Comparison of ENCODE assay signal across 7 cellular contexts in the genomic region with DNA sequence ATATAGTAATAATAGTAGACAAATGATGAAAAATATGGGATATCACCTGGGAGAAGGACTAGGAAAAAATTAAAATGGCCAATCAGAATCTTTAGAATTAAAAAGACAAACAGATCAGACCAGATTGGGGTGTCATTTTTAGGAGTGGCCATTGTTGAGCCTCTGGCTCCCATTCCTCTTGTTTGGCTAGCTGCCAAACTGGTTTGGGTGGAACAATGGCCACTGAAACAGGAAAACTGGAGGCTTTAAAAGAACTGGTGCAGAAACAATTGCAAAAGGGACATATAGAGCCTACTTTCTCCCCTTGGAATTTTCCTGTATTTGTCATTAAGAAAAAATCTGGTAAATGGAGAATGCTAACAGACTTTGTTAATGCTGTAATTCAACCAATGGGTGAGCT.
"Had no signal": no experiment of that assay in that cellular context is flagged by ENCODE, and none has a peak within 500 bp of the region (broad histone marks: within the 10 kb centered on the region; RNA-seq: fewer than 3 reads in every experiment).

No MANE protein-coding gene starts in this region.

- H2AFZ ChIP-seq: GM23338 had no signal

- DNase-seq: H9, HCEC 1CT, KG1 had no signal

- H3K4me3 ChIP-seq: GM23338, K562 had no signal

- H3K4me2 ChIP-seq: GM23338 had no signal

- H3K27ac ChIP-seq: HL-60 had no signal

- ATAC-seq: GM23338, HepG2, K562 had no signal
